8 cellular contexts compared by ENCODE assay signal in genomic region chr1:39398278-39399010, GRCh38.
DNase-seq lines count a peak whose midpoint lies in the region; ATAC-seq, FAIRE-seq and TF ChIP-seq lines count a peak whose summit lies in the region.

No MANE protein-coding gene starts in this region.

- no peaks in the 10 kb centered on the region for H3K9me3 Mint-ChIP-seq in activated naive CD4-positive, alpha-beta T cell treated with anti-CD3 and anti-CD28 coated beads for 36 hours
- H3K9me3 Mint-ChIP-seq in glutamatergic neuron (ENCODE audit: unreplicated experiment) (peaks cover 7% of the 10 kb centered on the region), progenitor cell of endocrine pancreas (ENCODE audit: low read depth) (no peaks in the 10 kb centered on the region)

- H3K4me3 Mint-ChIP-seq in activated naive CD4-positive, alpha-beta T cell treated with anti-CD3 and anti-CD28 coated beads for 36 hours, result no peak overlapping the region
- H3K4me3 Mint-ChIP-seq in glutamatergic neuron (ENCODE audit: unreplicated experiment) (no peak overlapping the region), progenitor cell of endocrine pancreas (ENCODE audit: low read depth) (no peak overlapping the region)

- intact Hi-C loops in activated naive CD4-positive, alpha-beta T cell treated with anti-CD3 and anti-CD28 coated beads for 36 hours (cut with micrococcal nuclease), result loop anchor here (1.0 to 10.0 kb wide), 5 partner anchors 13 to 544 kb away; partner anchors contain the start of gene RRAGC

- no peak for DNase-seq in GM18507 (ENCODE audit: extremely low spot score, insufficient read length, low read depth)
- DNase-seq in NCI-H460 (ENCODE audit: extremely low read depth, low read depth), result peak; percentile 87
- DNase-seq in activated naive CD4-positive, alpha-beta T cell treated with anti-CD3 and anti-CD28 coated beads for 36 hours, result peak; percentile 58
- peak; percentile 37 for DNase-seq in glutamatergic neuron
- DNase-seq in progenitor cell of endocrine pancreas (ENCODE audit: low spot score, unreplicated experiment), result no peak

- H3K27me3 Mint-ChIP-seq in activated naive CD4-positive, alpha-beta T cell treated with anti-CD3 and anti-CD28 coated beads for 36 hours (ENCODE audit: low read depth), result no peaks in the 10 kb centered on the region
- H3K27me3 Mint-ChIP-seq in glutamatergic neuron (ENCODE audit: unreplicated experiment) (peaks cover 2% of the 10 kb centered on the region), progenitor cell of endocrine pancreas (no peaks in the 10 kb centered on the region)

- H3K36me3 Mint-ChIP-seq in activated naive CD4-positive, alpha-beta T cell treated with anti-CD3 and anti-CD28 coated beads for 36 hours (ENCODE audit: low read depth), result peaks cover 9% of the 10 kb centered on the region
- no peaks in the 10 kb centered on the region for H3K36me3 Mint-ChIP-seq in glutamatergic neuron (ENCODE audit: unreplicated experiment)
- peaks cover 4% of the 10 kb centered on the region for H3K36me3 Mint-ChIP-seq in progenitor cell of endocrine pancreas (ENCODE audit: insufficient read depth)

- CTCF ChIA-PET in activated naive CD4-positive, alpha-beta T cell treated with anti-CD3 and anti-CD28 coated beads for 36 hours (lab: Charles Lee), result interaction anchor here (1.0 to 5.2 kb wide), 2 partner anchors 12 to 300 kb away, joined by 5 to 42 read pairs; no protein-coding TSS in a partner anchor

- TF ChIP-seq CTCF in glutamatergic neuron (IDR thresholded peaks at IDR 0.05; ENCODE audit: partially characterized antibody, unreplicated experiment) (no peak), progenitor cell of endocrine pancreas (IDR thresholded peaks at IDR 0.05; ENCODE audit: unreplicated experiment) (no peak)

- peaks cover 63% of the 10 kb centered on the region for H3K4me1 Mint-ChIP-seq in activated naive CD4-positive, alpha-beta T cell treated with anti-CD3 and anti-CD28 coated beads for 36 hours (ENCODE audit: low read depth)
- H3K4me1 Mint-ChIP-seq in glutamatergic neuron (ENCODE audit: low read depth, unreplicated experiment), result peaks cover 16% of the 10 kb centered on the region
- peaks cover 48% of the 10 kb centered on the region for H3K4me1 Mint-ChIP-seq in progenitor cell of endocrine pancreas (ENCODE audit: low read depth)

- ATAC-seq in HG02870 (IDR thresholded peaks at IDR 0.05; ENCODE audit: unreplicated experiment) (no peak), GM18517 (IDR thresholded peaks at IDR 0.05; ENCODE audit: unreplicated experiment) (no peak), HG03571 (IDR thresholded peaks at IDR 0.05; ENCODE audit: unreplicated experiment) (no peak)

- FAIRE-seq in GM18507 (lab: Jason Lieb, UNC), result peak; percentile 50

- peak overlapping the region; percentile 68 for H3K27ac Mint-ChIP-seq in activated naive CD4-positive, alpha-beta T cell treated with anti-CD3 and anti-CD28 coated beads for 36 hours
- H3K27ac Mint-ChIP-seq in glutamatergic neuron (ENCODE audit: unreplicated experiment) (peak overlapping the region; percentile 40), progenitor cell of endocrine pancreas (peak overlapping the region; percentile 91)

Comparison
In these comparisons a context has a peak if more than half of its experiments do, and no peak if none do; other contexts are left out.
1. DNase-seq: peak in NCI-H460 (single experiment), activated naive CD4-positive, alpha-beta T cell treated with anti-CD3 and anti-CD28 coated beads for 36 hours (single experiment) and glutamatergic neuron (single experiment); none in GM18507 (single experiment) and progenitor cell of endocrine pancreas (single experiment).
2. H3K27ac Mint-ChIP-seq: peak in every context shown above with its lines; median percentile 91 in progenitor cell of endocrine pancreas; 68 in activated naive CD4-positive, alpha-beta T cell treated with anti-CD3 and anti-CD28 coated beads for 36 hours; 40 in glutamatergic neuron.